Comparison of ENCODE assay signal across 22 cellular contexts in genomic region chr1:1243807-1244191, GRCh38. TPM values are rescaled to one million over a fixed set of nuclear protein-coding genes. Genes with fewer than 3 reads are reported as not detected.
A peak's percentile ranks its signal among the peaks of the same experiment; 100 is the strongest.
DNase-seq lines count a peak whose midpoint lies in the region; ATAC-seq and TF ChIP-seq lines count a peak whose summit lies in the region.
"Had no signal": no experiment of that assay in that cellular context is flagged by ENCODE, and none has a peak within 500 bp of the region (broad histone marks: within the 10 kb centered on the region; RNA-seq: fewer than 3 reads in every experiment).

No MANE protein-coding gene starts in this region.

- peaks cover 8% of the 10 kb centered on the region for H3K4me1 ChIP-seq in IMR-90 (ENCODE audit: control insufficient read depth, insufficient read depth, low read length)
- H3K4me1 ChIP-seq in colonic mucosa, result no peaks in the 10 kb centered on the region
- H3K4me1 ChIP-seq in neuronal stem cell (ENCODE audit: control insufficient read depth in 2 of 2, insufficient read depth in 1 of 2, low read depth in 1 of 2, low read length in 2 of 2), result peaks cover 8 to 23% of the 10 kb centered on the region in 2 donors
- no peaks in the 10 kb centered on the region for H3K4me1 ChIP-seq in upper lobe of right lung
- H3K4me1 ChIP-seq: body of pancreas had no signal

- H3K4me3 ChIP-seq in IMR-90 (ENCODE audit: insufficient read depth, low read depth, low read length) (no peak overlapping the region), colonic mucosa (peak overlapping the region; percentile 40), neuronal stem cell (ENCODE audit: low read length in 2 of 2) (no peak overlapping the region), upper lobe of right lung (no peak overlapping the region)
- H3K4me3 ChIP-seq: body of pancreas, left lung, spleen had no signal

- no peaks in the 10 kb centered on the region for H3K27me3 Mint-ChIP-seq in activated T-cell treated with anti-CD3 and anti-CD28 coated beads, Interleukin-2, amount 50 U/mL, for 72 hours (ENCODE audit: low read depth)
- H3K27me3 Mint-ChIP-seq: activated CD4-positive, alpha-beta T cell treated with anti-CD3 and anti-CD28 coated beads, Interleukin-2, amount 10 ng/mL, durations not matched to agents 24 days and 14 days; stimulated activated naive CD8-positive, alpha-beta T cell treated with anti-CD3 and anti-CD28 coated beads, Interleukin-15, amount 100 ng/mL, for 72 hours had no signal

- no peak overlapping the region for H4K5ac ChIP-seq in IMR-90 (ENCODE audit: low read depth, low read length)

- H3K9ac ChIP-seq in IMR-90 (ENCODE audit: low read depth, low read length), result no peak overlapping the region
- H3K9ac ChIP-seq in colonic mucosa (ENCODE audit: low read depth in 2 of 2, low read length in 2 of 2), result peak overlapping the region in 1 of 2 donors; percentile 24
- H3K9ac ChIP-seq in neuronal stem cell (ENCODE audit: low read depth, low read length, poor library complexity), result no peak overlapping the region
- H3K9ac ChIP-seq: KMS-11 had no signal

- DNase-seq in IMR-90, result no peak
- no peak for DNase-seq in colonic mucosa
- no peak for DNase-seq in neuronal stem cell (ENCODE audit: low spot score)
- DNase-seq in upper lobe of right lung, result no peak
- DNase-seq in activated T-cell treated with anti-CD3 and anti-CD28 coated beads, Interleukin-2, amount 50 U/mL, for 72 hours, result no peak
- DNase-seq in HPDE6-E6E7 (ENCODE audit: extremely low spot score), result no peak
- DNase-seq: activated CD4-positive, alpha-beta T cell treated with anti-CD3 and anti-CD28 coated beads, Interleukin-2, amount 10 ng/mL, durations not matched to agents 24 days and 14 days; body of pancreas; CD8-positive, alpha-beta T cell; H7; left lung; MV-4-11; NCI-H1694; NCI-H2171 treated with DMSO at 0.1 percent for 48 hours; NCI-H526 treated with DMSO at 0.1 percent for 48 hours; SHP77; spleen; stimulated activated CD4-positive, alpha-beta T cell treated with anti-CD3 and anti-CD28 coated beads, Interleukin-4, amount 100 ng/mL, for 4 hours; stimulated activated naive CD8-positive, alpha-beta T cell treated with anti-CD3 and anti-CD28 coated beads, Interleukin-15, amount 100 ng/mL, for 72 hours had no signal

- no peaks in the 10 kb centered on the region for H3K27me3 ChIP-seq in IMR-90 (ENCODE audit: control insufficient read depth, insufficient read depth, low read length)
- peaks cover 39% of the 10 kb centered on the region for H3K27me3 ChIP-seq in colonic mucosa
- peaks cover 0 to 21% (median 21%) of the 10 kb centered on the region in 3 experiments for H3K27me3 ChIP-seq in neuronal stem cell (ENCODE audit: control insufficient read depth in 3 of 3, insufficient read depth in 3 of 3, low read depth in 1 of 3, low read length in 3 of 3)
- peaks cover 23% of the 10 kb centered on the region for H3K27me3 ChIP-seq in upper lobe of right lung
- H3K27me3 ChIP-seq: body of pancreas had no signal

- peak overlapping the region; percentile 50 for H2AK9ac ChIP-seq in IMR-90 (replicated peaks; ENCODE audit: low read depth, low read length, poor library complexity)

- H3K27ac ChIP-seq in IMR-90 (ENCODE audit: insufficient read depth, low read length), result no peak overlapping the region
- H3K27ac ChIP-seq in colonic mucosa, result no peak overlapping the region
- no peak overlapping the region for H3K27ac ChIP-seq in neuronal stem cell (replicated peaks; ENCODE audit: low read length)
- no peak overlapping the region for H3K27ac ChIP-seq in upper lobe of right lung
- H3K27ac ChIP-seq: body of pancreas, KMS-11, left lung, spleen had no signal

- no peak overlapping the region for H2BK120ac ChIP-seq in IMR-90 (ENCODE audit: low read depth, low read length)
- H2BK120ac ChIP-seq in neuronal stem cell (ENCODE audit: low read depth, low read length), result no peak overlapping the region

- no peak overlapping the region for H3K4me3 Mint-ChIP-seq in activated T-cell treated with anti-CD3 and anti-CD28 coated beads, Interleukin-2, amount 50 U/mL, for 72 hours
- H3K4me3 Mint-ChIP-seq: activated CD4-positive, alpha-beta T cell treated with anti-CD3 and anti-CD28 coated beads, Interleukin-2, amount 10 ng/mL, durations not matched to agents 24 days and 14 days; CD8-positive, alpha-beta T cell; mesothelial cell of epicardium; neural crest cell; stimulated activated naive CD8-positive, alpha-beta T cell treated with anti-CD3 and anti-CD28 coated beads, Interleukin-15, amount 100 ng/mL, for 72 hours had no signal

- H3K4me2 ChIP-seq in IMR-90 (ENCODE audit: low read depth, low read length) (no peak overlapping the region), neuronal stem cell (ENCODE audit: insufficient read depth, low read length, poor library complexity, severe bottlenecking) (no peak overlapping the region)
- H3K4me2 ChIP-seq: KMS-11 had no signal

- no TSS peak for BruUV-seq in IMR-90 (replicated peaks; lab: Mats Ljungman, UMichigan)

- intact Hi-C loops in IMR-90 (cut with micrococcal nuclease), result no loop called here
- intact Hi-C loops in colonic mucosa (cut with DNase I), result no loop called here
- intact Hi-C loops in upper lobe of right lung (cut with DNase I), result no loop called here

- H2BK15ac ChIP-seq in IMR-90 (ENCODE audit: low read depth, low read length) (no peak overlapping the region), neuronal stem cell (ENCODE audit: low read length) (no peak overlapping the region)

- dilution Hi-C loops in IMR-90 (cut with HindIII; ENCODE audit: low sequenced_read_pairs, unreplicated experiment), result no loop called here

- no peak overlapping the region for H3K56ac ChIP-seq in IMR-90 (ENCODE audit: extremely low read depth, insufficient read depth, low read length)

- H3K18ac ChIP-seq in IMR-90 (ENCODE audit: low read depth, low read length) (no peak overlapping the region), neuronal stem cell (ENCODE audit: low read length) (peak overlapping the region; percentile 28)

- 64% methylated on average over 5 of the region's 23 CpGs; no CpG with 5 or more reads in 1 of the 2 experiments for WGBS in IMR-90 (ENCODE audit: extremely low coverage in 2 of 2, insufficient read length in 1 of 2), 2 experiments
- no CpG with 5 or more reads among the region's 23 CpGs for WGBS in neuronal stem cell (ENCODE audit: extremely low coverage in 2 of 2, insufficient read length in 2 of 2, insufficient replicate concordance in 1 of 2), 2 donors

- H2BK12ac ChIP-seq in neuronal stem cell (ENCODE audit: low read length), result no peak overlapping the region

- H3K27ac Mint-ChIP-seq in activated T-cell treated with anti-CD3 and anti-CD28 coated beads, Interleukin-2, amount 50 U/mL, for 72 hours, result no peak overlapping the region
- H3K27ac Mint-ChIP-seq: activated CD4-positive, alpha-beta T cell treated with anti-CD3 and anti-CD28 coated beads, Interleukin-2, amount 10 ng/mL, durations not matched to agents 24 days and 14 days; CD8-positive, alpha-beta T cell; mesothelial cell of epicardium; stimulated activated naive CD8-positive, alpha-beta T cell treated with anti-CD3 and anti-CD28 coated beads, Interleukin-15, amount 100 ng/mL, for 72 hours had no signal

- H3K23ac ChIP-seq in IMR-90 (ENCODE audit: low read depth, low read length), result no peak overlapping the region
- peak overlapping the region; percentile 80 for H3K23ac ChIP-seq in neuronal stem cell (ENCODE audit: low read depth, low read length, poor library complexity)

- H2AK5ac ChIP-seq in IMR-90 (ENCODE audit: low read depth, low read length), result no peak overlapping the region
- H2AK5ac ChIP-seq in neuronal stem cell (ENCODE audit: low read depth, low read length), result peak overlapping the region; percentile 40

- peaks cover 2% of the 10 kb centered on the region; the same call in 1 of the 2 replicates for H3K36me3 ChIP-seq in IMR-90 (ENCODE audit: control insufficient read depth, insufficient read depth, low read length)
- H3K36me3 ChIP-seq in colonic mucosa, result no peaks in the 10 kb centered on the region
- no peaks in the 10 kb centered on the region for H3K36me3 ChIP-seq in neuronal stem cell (replicated peaks in 1 of 2; ENCODE audit: control insufficient read depth in 2 of 2, insufficient read depth in 2 of 2, low read length in 2 of 2)
- H3K36me3 ChIP-seq in upper lobe of right lung, result no peaks in the 10 kb centered on the region
- H3K36me3 ChIP-seq: left lung, spleen had no signal

- no peaks in the 10 kb centered on the region for H3K9me3 Mint-ChIP-seq in activated T-cell treated with anti-CD3 and anti-CD28 coated beads, Interleukin-2, amount 50 U/mL, for 72 hours
- H3K9me3 Mint-ChIP-seq: activated CD4-positive, alpha-beta T cell treated with anti-CD3 and anti-CD28 coated beads, Interleukin-2, amount 10 ng/mL, durations not matched to agents 24 days and 14 days; CD8-positive, alpha-beta T cell; mesothelial cell of epicardium; neural crest cell; stimulated activated naive CD8-positive, alpha-beta T cell treated with anti-CD3 and anti-CD28 coated beads, Interleukin-15, amount 100 ng/mL, for 72 hours had no signal

- H2BK5ac ChIP-seq in IMR-90 (ENCODE audit: low read depth, low read length, poor library complexity, severe bottlenecking) (no peak overlapping the region), neuronal stem cell (ENCODE audit: low read length) (peak overlapping the region; percentile 66)

- H4K8ac ChIP-seq in IMR-90 (ENCODE audit: low read depth in 2 of 2, low read length in 2 of 2) (no peak overlapping the region), neuronal stem cell (ENCODE audit: low read depth, low read length) (no peak overlapping the region)

- CTCF ChIA-PET in IMR-90 (lab: Yijun Ruan, JAX), result no interaction called here

- no peak for TF ChIP-seq RAD21 in IMR-90 (IDR thresholded peaks at IDR 0.05; ENCODE audit: low read length)

- H4K91ac ChIP-seq in IMR-90 (ENCODE audit: insufficient read depth, low read depth, low read length) (no peak overlapping the region), neuronal stem cell (ENCODE audit: low read depth, low read length, poor library complexity) (no peak overlapping the region)

- no peaks in the 10 kb centered on the region for H4K20me1 ChIP-seq in IMR-90 (ENCODE audit: insufficient read depth, low read length)

- H2BK20ac ChIP-seq in IMR-90 (ENCODE audit: low read depth, low read length), result no peak overlapping the region

- POLR2A ChIA-PET in IMR-90 (lab: Charles Lee; ENCODE audit: unreplicated experiment), result no interaction called here

- no peak for ATAC-seq in IMR-90 (ENCODE audit: low read depth)
- no peak for ATAC-seq in upper lobe of right lung
- no peak for ATAC-seq in activated T-cell treated with anti-CD3 and anti-CD28 coated beads, Interleukin-2, amount 50 U/mL, for 72 hours (replicated peaks in 1 of 2)
- ATAC-seq: body of pancreas; CD8-positive, alpha-beta T cell; left lung had no signal

- in situ Hi-C loops in IMR-90 (cut with MboI; ENCODE audit: low sequenced_read_pairs), result no loop called here

- H3K9me3 ChIP-seq in IMR-90 (ENCODE audit: control insufficient read depth, insufficient read depth, low read length), result no peaks in the 10 kb centered on the region
- H3K9me3 ChIP-seq in colonic mucosa, result no peaks in the 10 kb centered on the region
- H3K9me3 ChIP-seq in neuronal stem cell (replicated peaks in 1 of 2; ENCODE audit: control insufficient read depth in 2 of 2, insufficient read depth in 1 of 2, low read depth in 1 of 2, low read length in 2 of 2), result no peaks in the 10 kb centered on the region
- H3K9me3 ChIP-seq in upper lobe of right lung, result no peaks in the 10 kb centered on the region
- H3K9me3 ChIP-seq: body of pancreas, left lung, spleen had no signal

- no peak for TF ChIP-seq POLR2A in IMR-90 (IDR thresholded peaks at IDR 0.05; ENCODE audit: low read depth, low read length)

- H3K14ac ChIP-seq in IMR-90 (replicated peaks; ENCODE audit: low read depth, low read length) (no peak overlapping the region), neuronal stem cell (ENCODE audit: low read length) (no peak overlapping the region)

- H2AFZ ChIP-seq in IMR-90 (replicated peaks; ENCODE audit: low read length, poor library complexity), result no peak overlapping the region
- H2AFZ ChIP-seq in neuronal stem cell (ENCODE audit: low read length), result no peak overlapping the region

- H3K79me1 ChIP-seq in IMR-90 (ENCODE audit: low read depth in 1 of 2, low read length in 2 of 2), result no peaks in the 10 kb centered on the region
- peaks cover 2% of the 10 kb centered on the region for H3K79me1 ChIP-seq in neuronal stem cell (ENCODE audit: low read depth, low read length)

- H3K4me1 Mint-ChIP-seq in activated T-cell treated with anti-CD3 and anti-CD28 coated beads, Interleukin-2, amount 50 U/mL, for 72 hours (ENCODE audit: low read depth), result no peaks in the 10 kb centered on the region
- H3K4me1 Mint-ChIP-seq: activated CD4-positive, alpha-beta T cell treated with anti-CD3 and anti-CD28 coated beads, Interleukin-2, amount 10 ng/mL, durations not matched to agents 24 days and 14 days; neural crest cell had no signal

- H3K4ac ChIP-seq in IMR-90 (ENCODE audit: low read depth, low read length) (no peak overlapping the region), neuronal stem cell (ENCODE audit: low read length) (no peak overlapping the region)

- no peaks in the 10 kb centered on the region for H3K36me3 Mint-ChIP-seq in activated T-cell treated with anti-CD3 and anti-CD28 coated beads, Interleukin-2, amount 50 U/mL, for 72 hours (ENCODE audit: insufficient read depth in 2 of 2)
- H3K36me3 Mint-ChIP-seq: CD8-positive, alpha-beta T cell; mesothelial cell of epicardium had no signal

- H3K9me1 ChIP-seq in IMR-90 (ENCODE audit: insufficient read depth, low read length), result no peaks in the 10 kb centered on the region

- no peak for TF ChIP-seq CTCF in IMR-90 (conservative IDR thresholded peaks at IDR 0.05; ENCODE audit: low read depth, low read length)
- no peak for TF ChIP-seq CTCF in colonic mucosa (IDR thresholded peaks at IDR 0.05)
- TF ChIP-seq CTCF in upper lobe of right lung (IDR thresholded peaks at IDR 0.05), result no peak

RNA-seq across cellular contexts. Expression of gene C1QTNF12, which starts 2.7 kb away (rescaled TPM):
- total RNA-seq in IMR-90 (2012; rRNA removed) (0.36 TPM in 1 of 2 replicates, not detected in the other), colonic mucosa (10 to 100 TPM; 21.3 to 34.2 TPM), upper lobe of right lung (2.6 TPM)
- polyA plus RNA-seq in IMR-90 (2012; rRNA removed), result 1.1 and 2.6 TPM in 2 replicates
- polyA plus RNA-seq in IMR-90 (2012; cell fraction: cytosol; rRNA removed), result 0.65 and 0.84 TPM in 2 replicates
- 8.4 and 27.4 TPM in 2 replicates for polyA plus RNA-seq in IMR-90 (2012; cell fraction: nucleus; rRNA removed; ENCODE audit: low replicate concordance)
- 4.0 TPM for polyA plus RNA-seq in neuronal stem cell (2013, experiment 1 of 2)
- polyA plus RNA-seq in neuronal stem cell (2013, experiment 2 of 2), result 4.6 TPM
- 10 to 100 TPM in 1 of 2 donors, 1 to 10 TPM in 1; 8.1 to 14.2 TPM for total RNA-seq in activated T-cell treated with anti-CD3 and anti-CD28 coated beads, Interleukin-2, amount 50 U/mL, for 72 hours
- total RNA-seq: body of pancreas had no signal

RNA-seq across cellular contexts. Expression of gene B3GALT6, which starts 11.8 kb away (rescaled TPM):
- total RNA-seq in IMR-90 (2012; rRNA removed) (12.2 and 18.3 TPM in 2 replicates), colonic mucosa (10 to 100 TPM in 1 of 2 donors, 1 to 10 TPM in 1; 8.0 to 12.0 TPM), upper lobe of right lung (16.7 TPM)
- 23.0 and 29.2 TPM in 2 replicates for polyA plus RNA-seq in IMR-90 (2012; rRNA removed)
- polyA plus RNA-seq in IMR-90 (2012; cell fraction: cytosol; rRNA removed), result 24.3 and 37.0 TPM in 2 replicates
- polyA plus RNA-seq in IMR-90 (2012; cell fraction: nucleus; rRNA removed; ENCODE audit: low replicate concordance), result 10.2 and 16.5 TPM in 2 replicates
- 24.2 TPM for polyA plus RNA-seq in neuronal stem cell (2013, experiment 1 of 2)
- polyA plus RNA-seq in neuronal stem cell (2013, experiment 2 of 2), result 23.9 TPM
- total RNA-seq in activated T-cell treated with anti-CD3 and anti-CD28 coated beads, Interleukin-2, amount 50 U/mL, for 72 hours, result 10 to 100 TPM; 13.1 to 13.6 TPM

RNA-seq across cellular contexts. Expression of gene SDF4, which starts 12.0 kb away (rescaled TPM):
- total RNA-seq in IMR-90 (2012; rRNA removed) (57.0 and 69.4 TPM in 2 replicates), colonic mucosa (100 to 1,000 TPM; 202 to 325 TPM), upper lobe of right lung (132 TPM)
- 250 and 252 TPM in 2 replicates for polyA plus RNA-seq in IMR-90 (2012; rRNA removed)
- 292 and 384 TPM in 2 replicates for polyA plus RNA-seq in IMR-90 (2012; cell fraction: cytosol; rRNA removed)
- 224 and 287 TPM in 2 replicates for polyA plus RNA-seq in IMR-90 (2012; cell fraction: nucleus; rRNA removed; ENCODE audit: low replicate concordance)
- polyA plus RNA-seq in neuronal stem cell (2013, experiment 1 of 2), result 62.8 TPM
- polyA plus RNA-seq in neuronal stem cell (2013, experiment 2 of 2), result 64.4 TPM
- total RNA-seq in activated T-cell treated with anti-CD3 and anti-CD28 coated beads, Interleukin-2, amount 50 U/mL, for 72 hours, result 100 to 1,000 TPM; 188 to 348 TPM

RNA-seq across cellular contexts. Expression of gene TNFRSF4, which starts 29.8 kb away (rescaled TPM):
- not detected in 2 replicates for total RNA-seq in IMR-90 (2012; rRNA removed)
- 0.15 and 0.44 TPM in 2 replicates for polyA plus RNA-seq in IMR-90 (2012; rRNA removed)
- 0.23 and 0.40 TPM in 2 replicates for polyA plus RNA-seq in IMR-90 (2012; cell fraction: cytosol; rRNA removed)
- 0.63 and 1.3 TPM in 2 replicates for polyA plus RNA-seq in IMR-90 (2012; cell fraction: nucleus; rRNA removed; ENCODE audit: low replicate concordance)
- 1 to 10 TPM; 1.2 to 2.3 TPM for total RNA-seq in colonic mucosa
- polyA plus RNA-seq in neuronal stem cell (2013, experiment 1 of 2), result 0.06 TPM
- polyA plus RNA-seq in neuronal stem cell (2013, experiment 2 of 2), result 0.08 TPM
- 7.7 TPM for total RNA-seq in upper lobe of right lung
- 100 to 1,000 TPM; 268 to 588 TPM for total RNA-seq in activated T-cell treated with anti-CD3 and anti-CD28 coated beads, Interleukin-2, amount 50 U/mL, for 72 hours

RNA-seq across cellular contexts. Expression of gene UBE2J2, which starts 29.9 kb away (rescaled TPM):
- total RNA-seq in IMR-90 (2012; rRNA removed) (20.3 and 20.6 TPM in 2 replicates), colonic mucosa (10 to 100 TPM; 43.1 to 83.3 TPM), upper lobe of right lung (52.5 TPM)
- polyA plus RNA-seq in IMR-90 (2012; rRNA removed), result 62.3 and 67.5 TPM in 2 replicates
- 55.5 and 69.4 TPM in 2 replicates for polyA plus RNA-seq in IMR-90 (2012; cell fraction: cytosol; rRNA removed)
- 93.5 and 102 TPM in 2 replicates for polyA plus RNA-seq in IMR-90 (2012; cell fraction: nucleus; rRNA removed; ENCODE audit: low replicate concordance)
- polyA plus RNA-seq in neuronal stem cell (2013, experiment 1 of 2), result 43.4 TPM
- 42.6 TPM for polyA plus RNA-seq in neuronal stem cell (2013, experiment 2 of 2)
- 10 to 100 TPM; 63.5 to 77.8 TPM for total RNA-seq in activated T-cell treated with anti-CD3 and anti-CD28 coated beads, Interleukin-2, amount 50 U/mL, for 72 hours
